Comparison of ENCODE assay signal across 23 cellular contexts in the genomic region with DNA sequence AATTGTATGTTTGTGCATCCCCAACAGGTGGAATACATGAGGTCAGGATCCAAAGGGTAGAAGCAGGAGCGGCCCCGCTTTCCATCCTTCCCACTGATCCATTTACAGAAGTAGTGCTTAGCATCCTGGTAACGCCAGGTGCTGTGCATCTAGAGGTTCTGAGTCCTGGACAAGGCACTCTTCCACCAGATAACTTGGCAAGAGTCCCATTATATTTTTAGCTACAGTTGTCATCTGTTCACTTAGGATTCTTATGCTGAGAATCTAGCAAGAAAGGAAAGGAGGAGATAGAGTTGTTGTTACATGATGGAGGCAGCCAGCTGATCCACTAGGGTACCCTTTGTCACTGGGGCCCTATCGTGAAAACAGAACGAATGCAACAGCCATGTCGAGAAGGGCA.
"Had no signal": no experiment of that assay in that cellular context is flagged by ENCODE, and none has a peak within 500 bp of the region (broad histone marks: within the 10 kb centered on the region; RNA-seq: fewer than 3 reads in every experiment).

No MANE protein-coding gene starts in this region.

- H3K4me3 ChIP-seq: adrenal gland, Peyer's patch had no signal

- H3K36me3 ChIP-seq: adrenal gland, Peyer's patch had no signal

- H3K27me3 ChIP-seq: adrenal gland, Peyer's patch had no signal

- H3K9me3 ChIP-seq: adrenal gland had no signal

- H3K27ac ChIP-seq: adrenal gland, Peyer's patch, RWPE1 had no signal

- ATAC-seq: activated CD8-positive, alpha-beta T cell treated with anti-CD3 and anti-CD28 coated beads, Interleukin-2, amount 10 ng/mL, durations not matched to agents 7 days and 5 days; T-helper 17 cell; WTC11 had no signal

- DNase-seq: activated CD4-positive, alpha-beta T cell treated with anti-CD3 and anti-CD28 coated beads for 48 hours; activated CD4-positive, alpha-beta T cell treated with anti-CD3 and anti-CD28 coated beads, Interleukin-2, amount 50 U/mL, for 4 hours; activated CD4-positive, CD25-positive, alpha-beta regulatory T cell treated with anti-CD3 and anti-CD28 coated beads, Interleukin-2, amount 50 U/mL, for 72 hours; activated CD8-positive, alpha-beta memory T cell treated with anti-CD3 and anti-CD28 coated beads, Interleukin-2, amount 50 U/mL, for 48 hours; activated CD8-positive, alpha-beta T cell treated with anti-CD3 and anti-CD28 coated beads, Interleukin-2, amount 10 ng/mL, durations not matched to agents 7 days and 5 days; activated naive CD4-positive, alpha-beta T cell treated with anti-CD3 and anti-CD28 coated beads, Interleukin-2, amount 50 U/mL, for 16 hours; activated naive CD8-positive, alpha-beta T cell treated with anti-CD3 and anti-CD28 coated beads, Interleukin-2, amount 10 ng/mL, durations not matched to agents 7 days and 5 days; activated T-cell treated with anti-CD3 and anti-CD28 coated beads, Interleukin-2, amount 50 U/mL, for 1 hour; anterior cingulate cortex; Kasumi-1; NCI-H1105 treated with DMSO at 0.1 percent for 48 hours; NCI-H1436 treated with DMSO at 0.1 percent for 48 hours; NCI-H187 treated with DMSO at 0.1 percent for 48 hours; NCI-H2081 treated with DMSO at 0.1 percent for 48 hours; NCI-H446; NCI-H524; Peyer's patch; SHP77 treated with DMSO at 0.1 percent for 48 hours; T-helper 17 cell; T-helper 9 cell had no signal

- H3K4me1 ChIP-seq: adrenal gland, Peyer's patch had no signal
